ENCODE assay signal across 8 cellular contexts in the genomic region with DNA sequence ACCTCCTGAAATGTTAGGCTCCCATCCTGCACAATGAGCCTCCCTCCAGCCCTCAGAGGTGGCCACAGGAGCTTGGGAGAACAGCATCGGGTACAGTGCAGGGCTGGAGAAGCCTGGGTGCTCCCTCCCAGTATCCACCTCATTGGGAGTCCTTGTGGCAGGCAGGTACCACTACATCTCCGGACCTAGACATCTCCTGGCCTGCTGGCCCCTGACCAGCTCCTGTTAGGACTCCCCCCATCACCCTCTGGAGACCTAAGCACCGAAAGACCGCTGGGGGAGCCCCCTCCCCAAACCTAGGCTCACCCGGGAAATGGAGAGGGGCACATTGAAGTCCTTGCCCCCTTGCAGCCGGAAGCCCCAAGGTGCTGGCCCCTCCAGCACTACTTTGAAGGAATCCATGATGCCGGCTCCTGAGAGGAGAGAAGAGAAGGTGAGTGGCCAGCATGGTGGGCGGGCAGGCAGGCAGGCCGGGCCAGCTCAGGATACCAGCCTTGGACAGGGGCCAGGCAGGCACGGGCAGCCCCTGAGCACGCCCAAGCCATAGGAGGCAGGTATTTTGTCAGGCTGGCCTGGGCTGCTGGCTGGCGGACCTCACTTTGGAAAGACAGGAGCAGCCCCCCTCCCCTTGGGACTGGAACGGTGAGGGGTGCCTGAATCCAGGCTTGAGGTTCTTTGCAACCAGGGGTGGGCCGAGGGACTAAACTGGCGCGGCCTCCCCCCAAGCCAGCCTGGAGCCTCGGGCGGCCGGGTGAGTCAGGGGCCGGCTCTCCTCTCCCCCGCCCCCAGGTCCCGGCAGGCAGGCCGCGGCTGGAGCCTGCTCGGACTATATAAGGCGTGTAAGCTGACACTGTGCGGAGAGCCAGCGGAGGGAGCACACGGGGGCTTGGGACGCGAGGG. TPM values are rescaled to one million over a fixed set of nuclear protein-coding genes. Genes with fewer than 3 reads are reported as not detected.
DNase-seq lines count a peak whose midpoint lies in the region; ATAC-seq, FAIRE-seq and TF ChIP-seq lines count a peak whose summit lies in the region.

No MANE protein-coding gene starts in this region.

- H2AFZ ChIP-seq in GM12878 (ENCODE audit: control insufficient read depth, low read depth, low read length): no peak overlapping the region
- H2AFZ ChIP-seq in smooth muscle cell (ENCODE audit: low read depth): no peak overlapping the region

- TF ChIP-seq CTCF in AG09309 (IDR thresholded peaks at IDR 0.05; ENCODE audit: control insufficient read depth, insufficient read depth, low read depth, low read length, missing control alignments) (peak; percentile 44), GM12873 (IDR thresholded peaks at IDR 0.05; ENCODE audit: insufficient read depth, low read depth, low read length, missing control alignments) (peak; percentile 37), GM12878 (IDR thresholded peaks at IDR 0.05 in 2 of 3, conservative IDR thresholded peaks at IDR 0.05 in 1 of 3; ENCODE audit: control insufficient read depth in 2 of 3, extremely low read depth in 1 of 3, insufficient read depth in 1 of 3, low read depth in 3 of 3, low read length in 3 of 3) (peak in 2 of 3 experiments; percentile 11 to 23; a peak in 1 of 6 replicates), smooth muscle cell (IDR thresholded peaks at IDR 0.05; ENCODE audit: borderline replicate concordance, insufficient read depth, poor library complexity, severe bottlenecking) (peak; percentile 24)

- DNase-seq in AG09309 (ENCODE audit: low read depth) (peak; percentile 74), NCI-H526 (lab: John Stamatoyannopoulos, UW) (peak; percentile 50 to 86), GM12878 (ENCODE audit: low read depth, low spot score) (no peak), smooth muscle cell (lab: John Stamatoyannopoulos, UW; ENCODE audit: unreplicated experiment) (peak; percentile 72), NCI-H1694 (lab: John Stamatoyannopoulos, UW) (no peak)

- peak; percentile 31; the same call in 1 of the 2 replicates for TF ChIP-seq POLR2A in GM12878 (IDR thresholded peaks at IDR 0.05; ENCODE audit: low read depth, low read length)

- H3K9ac ChIP-seq in GM12878 (ENCODE audit: control insufficient read depth, insufficient read depth, low read length): peak overlapping the region; percentile 65
- H3K9ac ChIP-seq in iPS-20b (ENCODE audit: low read depth, low read length): peak overlapping the region; percentile 99
- H3K9ac ChIP-seq in smooth muscle cell (ENCODE audit: low read depth): peak overlapping the region; percentile 90

- H3K27ac ChIP-seq in GM12878 (ENCODE audit: control insufficient read depth, insufficient read depth) (peak overlapping the region; percentile 60; the same call in 1 of the 2 replicates), iPS-20b (ENCODE audit: low read length) (peak overlapping the region; percentile 99), smooth muscle cell (ENCODE audit: low read depth) (peak overlapping the region; percentile 96)

- TF ChIP-seq EP300 in GM12878 (IDR thresholded peaks at IDR 0.05; ENCODE audit: borderline replicate concordance in 1 of 2, control insufficient read depth in 1 of 2, low read depth in 2 of 2, low read length in 2 of 2): no peak

- 30% methylated on average over 24 of the region's 31 CpGs for WGBS in GM12878 (ENCODE audit: insufficient coverage, insufficient replicate concordance, low lambda C conversion rate, missing lambda C conversion rate)
- 4% methylated on average over 21 of the region's 31 CpGs for WGBS in smooth muscle cell (ENCODE audit: low lambda C conversion rate)

- H3F3A ChIP-seq in smooth muscle cell (ENCODE audit: low read depth): peaks cover 29% of the 10 kb centered on the region

- in situ Hi-C loops in GM12878 (cut with MboI): no loop called here

- CTCF ChIA-PET in GM12878 (lab: Yijun Ruan, JAX): interaction anchor here (1.0 to 4.9 kb wide), 14 partner anchors 12 to 106 kb away, joined by 3 to 36 read pairs (median 6); a partner anchor contains a TSS

- ATAC-seq in GM12878 (peak; percentile 6), HG03280 (IDR thresholded peaks at IDR 0.05; ENCODE audit: unreplicated experiment) (no peak)

- H3K27me3 ChIP-seq in GM12878 (replicated peaks in 1 of 2; ENCODE audit: control insufficient read depth in 2 of 2, insufficient read depth in 2 of 2, low read length in 1 of 2) (no peaks in the 10 kb centered on the region; a peak in 1 of 4 replicates), iPS-20b (ENCODE audit: insufficient read depth, low read length) (peaks cover 25% of the 10 kb centered on the region), smooth muscle cell (ENCODE audit: low read depth) (no peaks in the 10 kb centered on the region)

- SMC1A ChIA-PET in GM12878 (lab: Charles Lee; ENCODE audit: uncharacterized antibody, unreplicated experiment): interaction anchor here (0.7 to 2.2 kb wide), 4 partner anchors 14 to 186 kb away, joined by 3 to 11 read pairs (median 4); no protein-coding TSS in a partner anchor

- H3K4me2 ChIP-seq in GM12878 (ENCODE audit: control insufficient read depth, insufficient read depth) (peak overlapping the region; percentile 90), smooth muscle cell (peak overlapping the region; percentile 99)

- H3K36me3 ChIP-seq in GM12878 (ENCODE audit: control insufficient read depth in 2 of 2, insufficient read depth in 2 of 2, low read length in 1 of 2) (peaks cover 0 to 2% of the 10 kb centered on the region in 2 experiments; a peak in 2 of 4 replicates), iPS-20b (ENCODE audit: insufficient read depth, low read depth, low read length) (peaks cover 42% of the 10 kb centered on the region), smooth muscle cell (ENCODE audit: low read depth) (no peaks in the 10 kb centered on the region)

- POLR2A ChIA-PET in GM12878 (lab: Charles Lee): interaction anchor here (1.2 to 4.2 kb wide), 8 partner anchors 12 to 107 kb away, joined by 3 to 19 read pairs (median 6); a partner anchor contains a TSS

- H3K9me3 ChIP-seq in GM12878 (replicated peaks; ENCODE audit: control insufficient read depth, insufficient read depth, low read length) (no peaks in the 10 kb centered on the region), iPS-20b (ENCODE audit: insufficient read depth, low read depth, low read length) (no peaks in the 10 kb centered on the region), smooth muscle cell (replicated peaks; ENCODE audit: low read depth) (no peaks in the 10 kb centered on the region)

- H3K4me3 ChIP-seq in AG09309 (ENCODE audit: control insufficient read depth, low read depth, low read length): peak overlapping the region; percentile 67
- peak overlapping the region; percentile 86 for H3K4me3 ChIP-seq in GM12878
- H3K4me3 ChIP-seq in iPS-20b (ENCODE audit: low read length): peak overlapping the region; percentile 87
- peak overlapping the region; percentile 66 for H3K4me3 ChIP-seq in smooth muscle cell

- H3K79me2 ChIP-seq in GM12878 (ENCODE audit: control insufficient read depth, insufficient read depth, low read length) (peaks cover 6% of the 10 kb centered on the region), smooth muscle cell (ENCODE audit: low read depth) (peaks cover 29% of the 10 kb centered on the region)

- intact Hi-C loops in GM12878 (cut with micrococcal nuclease; ENCODE audit: unreplicated experiment): loop anchor here (1.0 kb wide), 1 partner anchor 39 kb away; no protein-coding TSS in a partner anchor

- H4K20me1 ChIP-seq in GM12878 (ENCODE audit: control insufficient read depth, insufficient read depth): no peaks in the 10 kb centered on the region
- peaks cover 31% of the 10 kb centered on the region for H4K20me1 ChIP-seq in smooth muscle cell (ENCODE audit: low read depth)

- H3K4me1 ChIP-seq in GM12878 (ENCODE audit: control insufficient read depth, insufficient read depth, low read length) (peaks cover 33% of the 10 kb centered on the region), iPS-20b (ENCODE audit: insufficient read depth, low read length) (peaks cover 28% of the 10 kb centered on the region), smooth muscle cell (ENCODE audit: low read depth) (peaks cover 42% of the 10 kb centered on the region)

- TF ChIP-seq RAD21 in GM12878 (IDR thresholded peaks at IDR 0.05; ENCODE audit: insufficient read depth, low read depth, low read length): no peak

- BruUV-seq in GM12878 (replicated peaks; lab: Mats Ljungman, UMichigan): no TSS peak

- RAD21 ChIA-PET in GM12878 (lab: Charles Lee; ENCODE audit: unreplicated experiment): interaction anchor here (1.0 to 2.8 kb wide), 10 partner anchors 11 to 185 kb away, joined by 3 to 17 read pairs (median 5); a partner anchor contains a TSS

- FAIRE-seq in GM12878 (lab: Jason Lieb, UNC): no peak

RNA-seq across cellular contexts. Expression of a gene that starts 1.0 kb away (rescaled TPM):
- total RNA-seq in GM12878 (2013; cell fraction: nucleolus; rRNA removed): 37.7 and 45.6 TPM in 2 replicates
- total RNA-seq in GM12878 (2014; rRNA removed) (15.5 and 18.2 TPM in 2 replicates), GM12878 (2014; rRNA removed; fragmentation: Illumina TruSeq; extraction: Trizol) (6.2 and 7.6 TPM in 2 replicates), GM12878 (2021) (30.3 and 36.6 TPM in 2 replicates), smooth muscle cell (172 and 235 TPM in 2 replicates)
- 8.6 TPM for polyA plus RNA-seq in GM12878 (2011; ENCODE audit: low read depth)
- polyA plus RNA-seq in GM12878 (2011; rRNA removed) (10.2 and 23.1 TPM in 2 replicates), GM12878 (2014; fragmentation: Illumina TruSeq; extraction: Trizol) (1.1 and 5.1 TPM in 2 replicates), GM12878 (2014; fragmentation: Nextera tagmentation; extraction: Ambion mirVana) (1 to 10 TPM in 1 of 2 experiments, under 1 TPM in 1; 0.82 to 2.3 TPM), GM12878 (2014; rRNA removed) (33.3 and 47.9 TPM in 2 replicates), GM12878 (2016; fragmentation: Nextera tagmentation; extraction: Ambion mirVana) (10 to 100 TPM; 35.3 to 35.8 TPM), smooth muscle cell (511 and 635 TPM in 2 replicates)
- polyA plus RNA-seq in GM12878 (2011; cell fraction: cytosol; rRNA removed): 30.5 and 48.8 TPM in 2 replicates
- 173 and 211 TPM in 2 replicates for polyA plus RNA-seq in GM12878 (2011; cell fraction: nucleus; rRNA removed)
- 21.0 and 23.7 TPM in 2 replicates for polyA plus RNA-seq in GM12878 (2012)
- polyA minus RNA-seq in GM12878 (2011; rRNA and poly(A)+ RNA removed): 15.1 and 21.8 TPM in 2 replicates
- polyA minus RNA-seq in GM12878 (2011; cell fraction: cytosol; rRNA and poly(A)+ RNA removed): 16.8 and 19.9 TPM in 2 replicates
- 27.6 and 54.2 TPM in 2 replicates for polyA minus RNA-seq in GM12878 (2011; cell fraction: nucleus; rRNA and poly(A)+ RNA removed)

RNA-seq across cellular contexts. Expression of a gene that starts 13.3 kb away (rescaled TPM):
- total RNA-seq in GM12878 (2013; cell fraction: nucleolus; rRNA removed): 146 and 175 TPM in 2 replicates
- 48.8 and 52.6 TPM in 2 replicates for total RNA-seq in GM12878 (2014; rRNA removed)
- total RNA-seq in GM12878 (2014; rRNA removed; fragmentation: Illumina TruSeq; extraction: Trizol): 16.4 and 17.7 TPM in 2 replicates
- 95.3 and 107 TPM in 2 replicates for total RNA-seq in GM12878 (2021)
- polyA plus RNA-seq in GM12878 (2011; ENCODE audit: low read depth): 36.3 TPM
- polyA plus RNA-seq in GM12878 (2011; rRNA removed): 26.3 and 51.5 TPM in 2 replicates
- polyA plus RNA-seq in GM12878 (2011; cell fraction: cytosol; rRNA removed): 68.7 and 85.6 TPM in 2 replicates
- polyA plus RNA-seq in GM12878 (2011; cell fraction: nucleus; rRNA removed): 247 and 263 TPM in 2 replicates
- 84.1 and 86.7 TPM in 2 replicates for polyA plus RNA-seq in GM12878 (2012)
- polyA plus RNA-seq in GM12878 (2014; fragmentation: Illumina TruSeq; extraction: Trizol): 42.7 and 47.0 TPM in 2 replicates
- 1 to 10 TPM; 6.6 to 8.0 TPM for polyA plus RNA-seq in GM12878 (2014; fragmentation: Nextera tagmentation; extraction: Ambion mirVana)
- polyA plus RNA-seq in GM12878 (2014; rRNA removed): 89.0 and 112 TPM in 2 replicates
- 10 to 100 TPM; 53.7 to 68.5 TPM for polyA plus RNA-seq in GM12878 (2016; fragmentation: Nextera tagmentation; extraction: Ambion mirVana)
- polyA minus RNA-seq in GM12878 (2011; rRNA and poly(A)+ RNA removed): 19.3 and 39.3 TPM in 2 replicates
- polyA minus RNA-seq in GM12878 (2011; cell fraction: cytosol; rRNA and poly(A)+ RNA removed): 25.3 and 28.3 TPM in 2 replicates
- 35.3 and 49.6 TPM in 2 replicates for polyA minus RNA-seq in GM12878 (2011; cell fraction: nucleus; rRNA and poly(A)+ RNA removed)
- 0.58 and 1.5 TPM in 2 replicates for total RNA-seq in smooth muscle cell
- polyA plus RNA-seq in smooth muscle cell: 1.4 and 3.5 TPM in 2 replicates

RNA-seq across cellular contexts. Expression of a gene that starts 20.4 kb away (rescaled TPM):
- total RNA-seq in GM12878 (2013; cell fraction: nucleolus; rRNA removed): 139 and 149 TPM in 2 replicates
- 184 and 215 TPM in 2 replicates for total RNA-seq in GM12878 (2014; rRNA removed)
- 56.3 and 59.3 TPM in 2 replicates for total RNA-seq in GM12878 (2014; rRNA removed; fragmentation: Illumina TruSeq; extraction: Trizol)
- 136 and 149 TPM in 2 replicates for total RNA-seq in GM12878 (2021)
- polyA plus RNA-seq in GM12878 (2011; ENCODE audit: low read depth): 86.4 TPM
- polyA plus RNA-seq in GM12878 (2011; rRNA removed): 83.0 and 114 TPM in 2 replicates
- 164 and 232 TPM in 2 replicates for polyA plus RNA-seq in GM12878 (2011; cell fraction: cytosol; rRNA removed)
- polyA plus RNA-seq in GM12878 (2011; cell fraction: nucleus; rRNA removed): 533 and 587 TPM in 2 replicates
- 160 and 166 TPM in 2 replicates for polyA plus RNA-seq in GM12878 (2012)
- 36.1 and 59.5 TPM in 2 replicates for polyA plus RNA-seq in GM12878 (2014; fragmentation: Illumina TruSeq; extraction: Trizol)
- polyA plus RNA-seq in GM12878 (2014; fragmentation: Nextera tagmentation; extraction: Ambion mirVana): 10 to 100 TPM; 32.7 to 67.6 TPM
- 176 and 216 TPM in 2 replicates for polyA plus RNA-seq in GM12878 (2014; rRNA removed)
- polyA plus RNA-seq in GM12878 (2016; fragmentation: Nextera tagmentation; extraction: Ambion mirVana): 100 to 1,000 TPM in 1 of 2 experiments, 10 to 100 TPM in 1; 85.9 to 101 TPM
- polyA minus RNA-seq in GM12878 (2011; rRNA and poly(A)+ RNA removed): 125 and 201 TPM in 2 replicates
- polyA minus RNA-seq in GM12878 (2011; cell fraction: cytosol; rRNA and poly(A)+ RNA removed): 40.6 and 85.2 TPM in 2 replicates
- 141 and 184 TPM in 2 replicates for polyA minus RNA-seq in GM12878 (2011; cell fraction: nucleus; rRNA and poly(A)+ RNA removed)
- 77.2 and 90.0 TPM in 2 replicates for total RNA-seq in smooth muscle cell
- polyA plus RNA-seq in smooth muscle cell: 72.5 and 80.4 TPM in 2 replicates

RNA-seq across cellular contexts. Expression of a gene that starts 22.9 kb away (rescaled TPM):
- 33.1 and 35.4 TPM in 2 replicates for total RNA-seq in GM12878 (2013; cell fraction: nucleolus; rRNA removed)
- total RNA-seq in GM12878 (2014; rRNA removed): 36.0 and 42.0 TPM in 2 replicates
- 16.8 and 19.2 TPM in 2 replicates for total RNA-seq in GM12878 (2014; rRNA removed; fragmentation: Illumina TruSeq; extraction: Trizol)
- total RNA-seq in GM12878 (2021): 75.4 and 81.0 TPM in 2 replicates
- polyA plus RNA-seq in GM12878 (2011; ENCODE audit: low read depth): 8.1 TPM
- polyA plus RNA-seq in GM12878 (2011; rRNA removed): 10.0 and 14.1 TPM in 2 replicates
- polyA plus RNA-seq in GM12878 (2011; cell fraction: cytosol; rRNA removed): 12.3 and 18.9 TPM in 2 replicates
- polyA plus RNA-seq in GM12878 (2011; cell fraction: nucleus; rRNA removed): 53.4 and 220 TPM in 2 replicates
- 13.9 and 24.5 TPM in 2 replicates for polyA plus RNA-seq in GM12878 (2012)
- 3.2 and 15.9 TPM in 2 replicates for polyA plus RNA-seq in GM12878 (2014; fragmentation: Illumina TruSeq; extraction: Trizol)
- under 1 TPM; 0.18 to 0.62 TPM for polyA plus RNA-seq in GM12878 (2014; fragmentation: Nextera tagmentation; extraction: Ambion mirVana)
- polyA plus RNA-seq in GM12878 (2014; rRNA removed): 49.0 and 58.5 TPM in 2 replicates
- polyA plus RNA-seq in GM12878 (2016; fragmentation: Nextera tagmentation; extraction: Ambion mirVana): 10 to 100 TPM; 36.5 to 38.0 TPM
- 12.5 and 16.2 TPM in 2 replicates for polyA minus RNA-seq in GM12878 (2011; rRNA and poly(A)+ RNA removed)
- 13.1 and 13.9 TPM in 2 replicates for polyA minus RNA-seq in GM12878 (2011; cell fraction: cytosol; rRNA and poly(A)+ RNA removed)
- 11.1 and 35.8 TPM in 2 replicates for polyA minus RNA-seq in GM12878 (2011; cell fraction: nucleus; rRNA and poly(A)+ RNA removed)
- 116 and 121 TPM in 2 replicates for total RNA-seq in smooth muscle cell
- 194 and 202 TPM in 2 replicates for polyA plus RNA-seq in smooth muscle cell

RNA-seq across cellular contexts. Expression of a gene that starts 49.7 kb away (rescaled TPM):
- total RNA-seq in GM12878 (2013; cell fraction: nucleolus; rRNA removed): 20.9 and 22.0 TPM in 2 replicates
- total RNA-seq in GM12878 (2014; rRNA removed): 12.0 and 15.3 TPM in 2 replicates
- total RNA-seq in GM12878 (2014; rRNA removed; fragmentation: Illumina TruSeq; extraction: Trizol): 0.40 and 0.60 TPM in 2 replicates
- total RNA-seq in GM12878 (2021): 15.7 and 15.9 TPM in 2 replicates
- 0.67 TPM for polyA plus RNA-seq in GM12878 (2011; ENCODE audit: low read depth)
- 0.89 and 3.9 TPM in 2 replicates for polyA plus RNA-seq in GM12878 (2011; rRNA removed)
- polyA plus RNA-seq in GM12878 (2011; cell fraction: cytosol; rRNA removed): 13.3 and 32.6 TPM in 2 replicates
- 26.2 and 34.2 TPM in 2 replicates for polyA plus RNA-seq in GM12878 (2011; cell fraction: nucleus; rRNA removed)
- polyA plus RNA-seq in GM12878 (2012): 5.0 and 10.6 TPM in 2 replicates
- polyA plus RNA-seq in GM12878 (2014; fragmentation: Illumina TruSeq; extraction: Trizol): 0.09 TPM in 1 of 2 replicates, not detected in the other
- polyA plus RNA-seq in GM12878 (2014; fragmentation: Nextera tagmentation; extraction: Ambion mirVana): not detected
- polyA plus RNA-seq in GM12878 (2014; rRNA removed): 18.8 and 21.0 TPM in 2 replicates
- 1 to 10 TPM; 4.6 TPM for polyA plus RNA-seq in GM12878 (2016; fragmentation: Nextera tagmentation; extraction: Ambion mirVana)
- 0.44 and 2.4 TPM in 2 replicates for polyA minus RNA-seq in GM12878 (2011; rRNA and poly(A)+ RNA removed)
- polyA minus RNA-seq in GM12878 (2011; cell fraction: cytosol; rRNA and poly(A)+ RNA removed): 5.6 and 7.6 TPM in 2 replicates
- polyA minus RNA-seq in GM12878 (2011; cell fraction: nucleus; rRNA and poly(A)+ RNA removed): 6.2 and 11.8 TPM in 2 replicates
- total RNA-seq in smooth muscle cell: 6.5 and 6.7 TPM in 2 replicates
- 31.9 and 33.6 TPM in 2 replicates for polyA plus RNA-seq in smooth muscle cell

Comparison
In these comparisons a context has a peak if more than half of its experiments do, and no peak if none do; other contexts are left out.
1. DNase-seq: peak in AG09309 (single experiment), NCI-H526 (2 of 2) and smooth muscle cell (single experiment); none in GM12878 (single experiment) and NCI-H1694 (single experiment).
2. Peak in every context shown above with its lines, with median percentiles within 50 percentile points of each other: H3K4me3 ChIP-seq, CTCF ChIP-seq, H3K27ac ChIP-seq and H3K9ac ChIP-seq.